Comparison of ENCODE assay signal across 2 cellular contexts in the genomic region with DNA sequence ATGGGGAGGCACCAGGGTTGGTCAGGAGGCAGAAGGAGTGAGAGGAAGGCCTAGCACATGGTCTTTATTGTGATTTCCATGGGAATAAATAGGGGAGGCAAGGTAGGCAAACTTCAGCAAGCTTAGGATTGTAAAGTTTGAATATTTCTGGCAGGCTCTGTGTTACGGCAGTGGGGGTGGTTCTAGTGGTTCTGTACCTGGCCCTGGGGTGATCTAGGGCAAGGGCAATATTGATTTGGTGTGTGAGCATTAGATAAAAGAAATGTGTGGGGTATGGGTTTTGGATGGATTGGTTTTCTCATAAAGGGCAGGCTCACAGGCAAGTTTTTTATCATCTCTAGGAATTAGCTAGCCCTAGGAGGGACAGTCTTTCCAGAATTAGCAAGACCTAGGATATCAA.
A peak's percentile ranks its signal among the peaks of the same experiment; 100 is the strongest.
TF ChIP-seq lines count a peak whose summit lies in the region.

No MANE protein-coding gene starts in this region.

TF ChIP-seq in liver, 16 proteins besides CTCF, POLR2A, EP300 and RAD21 (continued from another document):
- no peak for TF ChIP-seq ZBTB33 (IDR thresholded peaks at IDR 0.05)
- peak; percentile 12 for TF ChIP-seq FOXA2 (IDR thresholded peaks at IDR 0.05)
- no peak for TF ChIP-seq YY1 (IDR thresholded peaks at IDR 0.05)
- TF ChIP-seq REST (IDR thresholded peaks at IDR 0.05): no peak
- no peak for TF ChIP-seq FOXA1 (IDR thresholded peaks at IDR 0.05)
- no peak for TF ChIP-seq EGR1 (IDR thresholded peaks at IDR 0.05; ENCODE audit: low read depth in 2 of 2)
- TF ChIP-seq SP1 (IDR thresholded peaks at IDR 0.05): no peak
- TF ChIP-seq RXRA (IDR thresholded peaks at IDR 0.05): peak in 1 of 2 donors; percentile 48
- no peak for TF ChIP-seq ATF3 (IDR thresholded peaks at IDR 0.05)
- peak in 1 of 2 donors; percentile 46 for TF ChIP-seq HNF4A (conservative IDR thresholded peaks at IDR 0.05)

TF ChIP-seq in HepG2, 621 proteins besides CTCF, POLR2A, EP300 and RAD21 (continued from another document):
- TF ChIP-seq SRSF4 (IDR thresholded peaks at IDR 0.05; ENCODE audit: low read depth, low read length, poor library complexity, severe bottlenecking): no peak
- TF ChIP-seq SMYD3 (CRISPR knock-in tag; IDR thresholded peaks at IDR 0.05): no peak
- TF ChIP-seq ZNF280B (CRISPR knock-in tag; IDR thresholded peaks at IDR 0.05; ENCODE audit: borderline replicate concordance): no peak
